In genomic region chr2:70620020-70620419, GRCh38 we compare ENCODE assay signal across 29 cellular contexts.
DNase-seq lines count a peak whose midpoint lies in the region; ATAC-seq, FAIRE-seq and TF ChIP-seq lines count a peak whose summit lies in the region.
"Had no signal": no experiment of that assay in that cellular context is flagged by ENCODE, and none has a peak within 500 bp of the region (broad histone marks: within the 10 kb centered on the region; RNA-seq: fewer than 3 reads in every experiment).

No MANE protein-coding gene starts in this region.

- H3K9me3 ChIP-seq in gastrocnemius medialis = no peaks in the 10 kb centered on the region
- no peaks in the 10 kb centered on the region for H3K9me3 ChIP-seq in small intestine (ENCODE audit: control insufficient read depth, low read depth)
- H3K9me3 ChIP-seq: breast epithelium, gastroesophageal sphincter, left lung, thyroid gland, vagina had no signal

- H3K36me3 ChIP-seq in gastrocnemius medialis (no peaks in the 10 kb centered on the region), small intestine (ENCODE audit: control insufficient read depth in 2 of 2, insufficient read depth in 2 of 2, low read length in 2 of 2) (no peaks in the 10 kb centered on the region)
- H3K36me3 ChIP-seq: breast epithelium, gastroesophageal sphincter, left lung, thyroid gland, vagina had no signal

- no peak overlapping the region for H3K4me3 Mint-ChIP-seq in chondrocyte (ENCODE audit: unreplicated experiment)
- H3K4me3 Mint-ChIP-seq: activated naive CD8-positive, alpha-beta T cell treated with anti-CD3 and anti-CD28 coated beads for 36 hours; activated T-cell treated with anti-CD3 and anti-CD28 coated beads, Interleukin-2, amount 50 U/mL, for 24 hours; CD4-positive, alpha-beta memory T cell; memory B cell; nephron progenitor cell had no signal

- H3K9me3 Mint-ChIP-seq in chondrocyte (ENCODE audit: low read depth) = no peaks in the 10 kb centered on the region
- H3K9me3 Mint-ChIP-seq: activated naive CD8-positive, alpha-beta T cell treated with anti-CD3 and anti-CD28 coated beads for 36 hours; activated T-cell treated with anti-CD3 and anti-CD28 coated beads, Interleukin-2, amount 50 U/mL, for 24 hours; CD4-positive, alpha-beta memory T cell; memory B cell had no signal

- TF ChIP-seq POLR2A in gastrocnemius medialis (IDR thresholded peaks at IDR 0.05) = no peak

- no peak for FAIRE-seq in small intestine (lab: Jason Lieb, UNC)
- FAIRE-seq: GM12892, HTR-8/SVneo had no signal

- H3K36me3 Mint-ChIP-seq in chondrocyte (ENCODE audit: low read depth) = no peaks in the 10 kb centered on the region
- H3K36me3 Mint-ChIP-seq: activated naive CD8-positive, alpha-beta T cell treated with anti-CD3 and anti-CD28 coated beads for 36 hours; CD4-positive, alpha-beta memory T cell; memory B cell had no signal

- no peak overlapping the region for H3K4me3 ChIP-seq in gastrocnemius medialis
- no peak overlapping the region for H3K4me3 ChIP-seq in small intestine (ENCODE audit: low read depth in 1 of 2, low read length in 2 of 2)
- H3K4me3 ChIP-seq: breast epithelium, gastroesophageal sphincter, left lung, thyroid gland, vagina had no signal

- intact Hi-C loops in gastrocnemius medialis (cut with DNase I; ENCODE audit: low total_unique reads) = no loop called here

- ATAC-seq in gastrocnemius medialis = no peak
- ATAC-seq: gastroesophageal sphincter, left lung had no signal

- H3K27ac Mint-ChIP-seq in chondrocyte (ENCODE audit: unreplicated experiment) = peak overlapping the region; percentile 4
- H3K27ac Mint-ChIP-seq: activated naive CD8-positive, alpha-beta T cell treated with anti-CD3 and anti-CD28 coated beads for 36 hours; activated T-cell treated with anti-CD3 and anti-CD28 coated beads, Interleukin-2, amount 50 U/mL, for 24 hours; memory B cell; nephron progenitor cell had no signal

- H3K27me3 ChIP-seq in gastrocnemius medialis (no peaks in the 10 kb centered on the region), small intestine (ENCODE audit: control insufficient read depth in 2 of 2, insufficient read depth in 2 of 2, low read length in 2 of 2) (no peaks in the 10 kb centered on the region)
- H3K27me3 ChIP-seq: breast epithelium, left lung, thyroid gland, vagina had no signal

- H3K4me1 ChIP-seq in gastrocnemius medialis (no peaks in the 10 kb centered on the region), small intestine (ENCODE audit: control insufficient read depth in 2 of 2, insufficient read depth in 1 of 2, low read depth in 1 of 2, low read length in 1 of 2) (no peaks in the 10 kb centered on the region)
- H3K4me1 ChIP-seq: breast epithelium, left lung had no signal

- in situ Hi-C loops in gastrocnemius medialis (cut with MboI; ENCODE audit: low sequenced_read_pairs in 4 of 4) = no loop called here

- 78 to 86% (median 83%) methylated on average over 6 of the region's 6 CpGs for whole genome bisulfite sequencing in small intestine, 3 donors

- H3K27me3 Mint-ChIP-seq in chondrocyte (ENCODE audit: low read depth) = peaks cover 41% of the 10 kb centered on the region

- TF ChIP-seq CTCF in chondrocyte (IDR thresholded peaks at IDR 0.05) (no peak), GM20000 (IDR thresholded peaks at IDR 0.05; ENCODE audit: extremely low read depth, missing control alignments) (no peak), gastrocnemius medialis (IDR thresholded peaks at IDR 0.05 in 4 of 5, conservative IDR thresholded peaks at IDR 0.05 in 1 of 5) (no peak)

- DNase-seq in NCI-H82 (lab: John Stamatoyannopoulos, UW) (peak; percentile 50), NCI-H82 treated with DMSO at 0.1 percent for 48 hours (lab: John Stamatoyannopoulos, UW; ENCODE audit: unreplicated experiment) (no peak), NCI-H146 treated with DMSO at 0.1 percent for 48 hours (lab: John Stamatoyannopoulos, UW; ENCODE audit: unreplicated experiment) (peak; percentile 48), chondrocyte (ENCODE audit: low spot score) (no peak), GM20000 (ENCODE audit: low spot score) (no peak), gastrocnemius medialis (no peak), NCI-H2171 (lab: John Stamatoyannopoulos, UW) (no peak), small intestine (no peak)
- DNase-seq: activated CD4-positive, CD25-positive, alpha-beta regulatory T cell; activated effector memory CD4-positive, alpha-beta T cell treated with anti-CD3 and anti-CD28 coated beads, Interleukin-2, amount 50 U/mL, for 16 hours; activated naive CD8-positive, alpha-beta T cell treated with anti-CD3 and anti-CD28 coated beads for 36 hours; activated T-cell treated with anti-CD3 and anti-CD28 coated beads, Interleukin-2, amount 50 U/mL, for 24 hours; anterior cingulate cortex; CD4-positive, alpha-beta memory T cell; DMS 273 treated with DMSO at 0.1 percent for 48 hours; KG1; left lung; NCI-H2227 treated with DMSO at 0.1 percent for 48 hours; NCI-H774; nephron progenitor cell; stimulated activated CD4-positive, alpha-beta T cell treated with anti-CD3 and anti-CD28 coated beads, Interleukin-4, amount 100 ng/mL, for 24 hours; T-helper 1 cell; thyroid gland had no signal

- H3K4me1 Mint-ChIP-seq in chondrocyte (ENCODE audit: low read depth) = no peaks in the 10 kb centered on the region
- H3K4me1 Mint-ChIP-seq: activated naive CD8-positive, alpha-beta T cell treated with anti-CD3 and anti-CD28 coated beads for 36 hours; CD4-positive, alpha-beta memory T cell; memory B cell had no signal

- H3K27ac ChIP-seq in gastrocnemius medialis = no peak overlapping the region
- H3K27ac ChIP-seq in small intestine (ENCODE audit: low read depth in 1 of 2, low read length in 1 of 2) = no peak overlapping the region
- H3K27ac ChIP-seq: breast epithelium, gastroesophageal sphincter, left lung, thyroid gland, vagina had no signal

Comparison
In these comparisons a context has a peak if more than half of its experiments do, and no peak if none do; other contexts are left out.
1. DNase-seq: peak in NCI-H82 (single experiment) and NCI-H146 treated with DMSO at 0.1 percent for 48 hours (single experiment); none in NCI-H82 treated with DMSO at 0.1 percent for 48 hours (single experiment), chondrocyte (single experiment), GM20000 (single experiment), gastrocnemius medialis (0 of 2), NCI-H2171 (single experiment) and small intestine (single experiment).